In the genomic region with DNA sequence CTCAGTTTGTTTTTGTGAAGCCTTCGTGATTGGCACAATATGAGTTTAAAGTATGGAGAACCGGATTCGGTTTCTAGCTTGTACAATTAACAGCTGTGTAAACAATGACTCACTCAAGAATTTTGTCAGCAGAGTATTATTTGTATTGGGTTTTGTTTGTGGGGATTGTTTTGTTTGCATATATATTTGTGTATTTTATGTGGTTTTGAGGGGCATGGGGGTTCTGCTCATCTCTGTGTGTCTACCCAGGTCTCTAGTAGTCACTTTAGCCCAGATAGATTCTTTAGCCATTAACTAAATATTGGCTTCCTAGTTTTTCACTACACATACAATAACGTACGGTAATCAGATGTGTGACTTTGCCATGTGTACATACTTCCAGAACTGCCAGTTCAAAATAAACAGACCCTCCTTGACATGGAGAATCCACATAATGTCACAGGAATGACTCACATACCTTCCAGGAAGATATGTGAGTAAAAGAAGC, we compare ENCODE assay signal across 1 cellular context.
TF ChIP-seq lines count a peak whose summit lies in the region.

No MANE protein-coding gene starts in this region.

TF ChIP-seq in A549, 52 proteins besides CTCF, POLR2A, EP300 and RAD21:
- TF ChIP-seq, protein P1, sequence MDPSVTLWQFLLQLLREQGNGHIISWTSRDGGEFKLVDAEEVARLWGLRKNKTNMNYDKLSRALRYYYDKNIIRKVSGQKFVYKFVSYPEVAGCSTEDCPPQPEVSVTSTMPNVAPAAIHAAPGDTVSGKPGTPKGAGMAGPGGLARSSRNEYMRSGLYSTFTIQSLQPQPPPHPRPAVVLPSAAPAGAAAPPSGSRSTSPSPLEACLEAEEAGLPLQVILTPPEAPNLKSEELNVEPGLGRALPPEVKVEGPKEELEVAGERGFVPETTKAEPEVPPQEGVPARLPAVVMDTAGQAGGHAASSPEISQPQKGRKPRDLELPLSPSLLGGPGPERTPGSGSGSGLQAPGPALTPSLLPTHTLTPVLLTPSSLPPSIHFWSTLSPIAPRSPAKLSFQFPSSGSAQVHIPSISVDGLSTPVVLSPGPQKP (IDR thresholded peaks at IDR 0.05; ENCODE audit: low read depth, low read length), result no peak
- TF ChIP-seq MAZ (IDR thresholded peaks at IDR 0.05; ENCODE audit: borderline replicate concordance, low read depth, low read length) (no peak), FOSB (CRISPR knock-in tag; IDR thresholded peaks at IDR 0.05) (no peak), KDM1A (IDR thresholded peaks at IDR 0.05; ENCODE audit: low read depth) (no peak), CBX2 (IDR thresholded peaks at IDR 0.05; ENCODE audit: borderline replicate concordance, low read depth) (no peak), ZSCAN20 (CRISPR knock-in tag; IDR thresholded peaks at IDR 0.05) (no peak), RNF2 (IDR thresholded peaks at IDR 0.05; ENCODE audit: borderline replicate concordance, low read depth) (no peak), NR3C1 (IDR thresholded peaks at IDR 0.05) (no peak), NFE2L2 (conservative IDR thresholded peaks at IDR 0.05; ENCODE audit: low read length) (no peak), CEBPB (IDR thresholded peaks at IDR 0.05) (no peak)
- TF ChIP-seq, protein P2, sequence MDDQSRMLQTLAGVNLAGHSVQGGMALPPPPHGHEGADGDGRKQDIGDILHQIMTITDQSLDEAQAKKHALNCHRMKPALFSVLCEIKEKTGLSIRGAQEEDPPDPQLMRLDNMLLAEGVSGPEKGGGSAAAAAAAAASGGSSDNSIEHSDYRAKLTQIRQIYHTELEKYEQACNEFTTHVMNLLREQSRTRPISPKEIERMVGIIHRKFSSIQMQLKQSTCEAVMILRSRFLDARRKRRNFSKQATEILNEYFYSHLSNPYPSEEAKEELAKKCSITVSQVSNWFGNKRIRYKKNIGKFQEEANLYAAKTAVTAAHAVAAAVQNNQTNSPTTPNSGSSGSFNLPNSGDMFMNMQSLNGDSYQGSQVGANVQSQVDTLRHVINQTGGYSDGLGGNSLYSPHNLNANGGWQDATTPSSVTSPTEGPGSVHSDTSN (IDR thresholded peaks at IDR 0.05), result no peak
